1 cellular context compared by ENCODE assay signal in genomic region chr14:68487805-68488590, GRCh38.
TF ChIP-seq lines count a peak whose summit lies in the region.

No MANE protein-coding gene starts in this region.

TF ChIP-seq in GM23338, 12 proteins besides CTCF, POLR2A, EP300 and RAD21 (continued from another document):
- TF ChIP-seq ZNF462 (CRISPR knock-in tag; IDR thresholded peaks at IDR 0.05) (no peak), REST (IDR thresholded peaks at IDR 0.05; ENCODE audit: unreplicated experiment) (no peak), EZH2phosphoT487 (IDR thresholded peaks at IDR 0.05; ENCODE audit: unreplicated experiment) (no peak)
